13 cellular contexts compared by ENCODE assay signal in genomic region chr17:1078831-1079561, GRCh38.
A peak's percentile ranks its signal among the peaks of the same experiment; 100 is the strongest.
DNase-seq lines count a peak whose midpoint lies in the region; ATAC-seq lines count a peak whose summit lies in the region.
"Had no signal": no experiment of that assay in that cellular context is flagged by ENCODE, and none has a peak within 500 bp of the region (broad histone marks: within the 10 kb centered on the region; RNA-seq: fewer than 3 reads in every experiment).

No MANE protein-coding gene starts in this region.

- ATAC-seq in GM18858 (IDR thresholded peaks at IDR 0.05; ENCODE audit: unreplicated experiment) (no peak), aorta (ENCODE audit: low FRiP score) (no peak)
- ATAC-seq: activated CD8-positive, alpha-beta memory T cell treated with anti-CD3 and anti-CD28 coated beads, Interleukin-2, amount 10 ng/mL, durations not matched to agents 7 days and 5 days; Panc1; stimulated activated memory B cell treated with anti-CD40 and anti-IgM and Interleukin-4, amounts not matched to agents 10 μg/mL and 1 μg/mL and 100 μg/mL, for 72 hours had no signal

- intact Hi-C loops in aorta (cut with DNase I) = no loop called here

- no peaks in the 10 kb centered on the region for H3K4me1 ChIP-seq in aorta (ENCODE audit: control insufficient read depth in 1 of 2, insufficient read depth in 2 of 2, low read length in 2 of 2)

- H3K27me3 ChIP-seq in aorta (ENCODE audit: control insufficient read depth in 1 of 2, insufficient read depth in 2 of 2, low read length in 1 of 2) = no peaks in the 10 kb centered on the region

- 60 to 66% methylated on average over 39 to 43 of the region's 43 CpGs for WGBS in aorta, 2 donors

- no peak overlapping the region for H3K27ac ChIP-seq in aorta (ENCODE audit: low read depth in 1 of 2, low read length in 2 of 2)

- peak; percentile 37 for DNase-seq in COR-L47 (lab: John Stamatoyannopoulos, UW)
- DNase-seq in NCI-H1092 treated with DMSO at 0.1 percent for 48 hours (lab: John Stamatoyannopoulos, UW) = peak; percentile 65
- peak; percentile 68 for DNase-seq in astrocyte of the hippocampus (ENCODE audit: low read depth, low spot score)
- no peak for DNase-seq in KG1 (lab: John Stamatoyannopoulos, UW)
- DNase-seq in aorta = no peak
- no peak for DNase-seq in NAMALWA (ENCODE audit: low spot score)
- DNase-seq: activated CD8-positive, alpha-beta memory T cell treated with anti-CD3 and anti-CD28 coated beads, Interleukin-2, amount 10 ng/mL, durations not matched to agents 7 days and 5 days; NCI-H1048 had no signal

- 0 out of 2 replicates have a peak overlapping the region, but pooled peaks have one; percentile 9 for H3K4me3 ChIP-seq in iPS-18c (ENCODE audit: insufficient read depth, low read depth, low read length)
- no peak overlapping the region for H3K4me3 ChIP-seq in aorta (ENCODE audit: low read length in 2 of 2)
- H3K4me3 ChIP-seq: lung had no signal

- no peaks in the 10 kb centered on the region for H3K9me3 ChIP-seq in iPS-18c (ENCODE audit: control insufficient read depth, insufficient read depth, low read length)
- H3K9me3 ChIP-seq in aorta (ENCODE audit: control insufficient read depth, low read length) = no peaks in the 10 kb centered on the region

- peaks cover 0 to 3% of the 10 kb centered on the region in 2 donors for H3K36me3 ChIP-seq in aorta (ENCODE audit: control insufficient read depth in 1 of 2, insufficient read depth in 2 of 2, low read length in 1 of 2)

Comparison
In these comparisons a context has a peak if more than half of its experiments do, and no peak if none do; other contexts are left out.
1. DNase-seq: peak in COR-L47 (single experiment), NCI-H1092 treated with DMSO at 0.1 percent for 48 hours (single experiment) and astrocyte of the hippocampus (single experiment); none in KG1 (single experiment), aorta (0 of 2) and NAMALWA (single experiment).